Comparison of ENCODE assay signal across 3 cellular contexts in genomic region chr11:129259950-129260349, GRCh38.
TF ChIP-seq lines count a peak whose summit lies in the region.

No MANE protein-coding gene starts in this region.

TF ChIP-seq in HEK293, 187 proteins besides CTCF, POLR2A, EP300 and RAD21 (continued from another document and continues in another):
- TF ChIP-seq ZNF449 (tag by site-specific recombination; IDR thresholded peaks at IDR 0.05) (no peak), RBAK (tag by site-specific recombination; IDR thresholded peaks at IDR 0.05) (no peak), ZBTB48 (tag by site-specific recombination; IDR thresholded peaks at IDR 0.05) (no peak), ZNF624 (tag by site-specific recombination; IDR thresholded peaks at IDR 0.05) (no peak), ZFP69B (tag by site-specific recombination; IDR thresholded peaks at IDR 0.05) (no peak), ZNF24 (tag by site-specific recombination; IDR thresholded peaks at IDR 0.05) (no peak), ZNF138 (tag by site-specific recombination; IDR thresholded peaks at IDR 0.05; ENCODE audit: borderline replicate concordance) (no peak), ZNF513 (tag by site-specific recombination; IDR thresholded peaks at IDR 0.05) (no peak)

TF ChIP-seq in H1, 55 proteins besides CTCF, POLR2A, EP300 and RAD21 (continued from another document):
- TF ChIP-seq CHD7 (IDR thresholded peaks at IDR 0.05; ENCODE audit: insufficient replicate concordance, low read length): no peak
- no peak for TF ChIP-seq POLR2AphosphoS5 (IDR thresholded peaks at IDR 0.05; ENCODE audit: low read depth, low read length)
- TF ChIP-seq RXRA (IDR thresholded peaks at IDR 0.05; ENCODE audit: insufficient read depth, low read depth, low read length): no peak
- no peak for TF ChIP-seq POU5F1 (IDR thresholded peaks at IDR 0.05; ENCODE audit: low read depth, low read length)

TF ChIP-seq in liver, 16 proteins besides CTCF, POLR2A, EP300 and RAD21 (continued from another document):
- TF ChIP-seq ZBTB33 (IDR thresholded peaks at IDR 0.05) (no peak), ATF3 (IDR thresholded peaks at IDR 0.05) (no peak)
